In genomic region chr2:189661957-189662321, GRCh38 we compare ENCODE assay signal across 9 cellular contexts.
A peak's percentile ranks its signal among the peaks of the same experiment; 100 is the strongest.
DNase-seq lines count a peak whose midpoint lies in the region; ATAC-seq and TF ChIP-seq lines count a peak whose summit lies in the region.
"Had no signal": no experiment of that assay in that cellular context is flagged by ENCODE, and none has a peak within 500 bp of the region (broad histone marks: within the 10 kb centered on the region; RNA-seq: fewer than 3 reads in every experiment).

No MANE protein-coding gene starts in this region.

- no peak for DNase-seq in AG10803 (ENCODE audit: low read depth)
- DNase-seq in coronary artery (ENCODE audit: low spot score) = no peak
- no peak for DNase-seq in COLO668 (lab: John Stamatoyannopoulos, UW; ENCODE audit: unreplicated experiment)
- DNase-seq in stimulated activated CD4-positive, alpha-beta T cell treated with anti-CD3 and anti-CD28 coated beads, Interleukin-2, amount 100 ng/mL, for 48 hours = no peak
- no peak for DNase-seq in stimulated activated naive B cell treated with anti-CD40 and anti-IgM and Interleukin-4, amounts not matched to agents 10 μg/mL and 1 μg/mL and 100 μg/mL, for 72 hours
- no peak for DNase-seq in dedifferentiated amniotic fluid mesenchymal stem cell (ENCODE audit: extremely low spot score)

- H3K9me3 ChIP-seq in HUES6 (ENCODE audit: control insufficient read depth, insufficient read depth, low read depth, low read length) (no peaks in the 10 kb centered on the region), muscle layer of colon (ENCODE audit: low read length) (no peaks in the 10 kb centered on the region)

- peak overlapping the region; percentile 96 for H3K9ac ChIP-seq in HUES6 (ENCODE audit: low read length)
- peak overlapping the region; percentile 99 for H3K9ac ChIP-seq in muscle layer of colon (ENCODE audit: low read length)

- H3K27me3 Mint-ChIP-seq in stimulated activated naive B cell treated with anti-CD40 and anti-IgM and Interleukin-4, amounts not matched to agents 10 μg/mL and 1 μg/mL and 100 μg/mL, for 72 hours = no peaks in the 10 kb centered on the region
- H3K27me3 Mint-ChIP-seq: activated CD4-positive, alpha-beta T cell treated with anti-CD3 and anti-CD28 coated beads, Interleukin-2, amount 10 ng/mL, durations not matched to agents 24 days and 14 days had no signal

- peaks cover 14% of the 10 kb centered on the region for H3K36me3 ChIP-seq in HUES6 (ENCODE audit: control insufficient read depth, insufficient read depth, low read length)
- H3K36me3 ChIP-seq in muscle layer of colon (ENCODE audit: insufficient read depth, low read length) = peaks cover 11% of the 10 kb centered on the region

- ATAC-seq in stimulated activated naive B cell treated with anti-CD40 and anti-IgM and Interleukin-4, amounts not matched to agents 10 μg/mL and 1 μg/mL and 100 μg/mL, for 72 hours (replicated peaks) = no peak

- H3K4me1 ChIP-seq in HUES6 (ENCODE audit: control insufficient read depth, insufficient read depth, low read length) = peaks cover 11% of the 10 kb centered on the region; the same call in 1 of the 2 replicates
- peaks cover 24% of the 10 kb centered on the region for H3K4me1 ChIP-seq in muscle layer of colon (ENCODE audit: insufficient read depth, low read length)

- peaks cover 6 to 7% of the 10 kb centered on the region in 2 donors for H3K36me3 Mint-ChIP-seq in stimulated activated naive B cell treated with anti-CD40 and anti-IgM and Interleukin-4, amounts not matched to agents 10 μg/mL and 1 μg/mL and 100 μg/mL, for 72 hours

- H3K4me1 Mint-ChIP-seq in stimulated activated naive B cell treated with anti-CD40 and anti-IgM and Interleukin-4, amounts not matched to agents 10 μg/mL and 1 μg/mL and 100 μg/mL, for 72 hours = peaks cover 9 to 25% of the 10 kb centered on the region in 2 donors

- no peak overlapping the region for H3K27ac ChIP-seq in HUES6 (ENCODE audit: low read depth, low read length)
- H3K27ac ChIP-seq in coronary artery = peak overlapping the region; percentile 87 to 91
- H3K27ac ChIP-seq in muscle layer of colon (ENCODE audit: low read depth, low read length) = peak overlapping the region; percentile 99

- no peak overlapping the region for H3K27ac Mint-ChIP-seq in stimulated activated naive B cell treated with anti-CD40 and anti-IgM and Interleukin-4, amounts not matched to agents 10 μg/mL and 1 μg/mL and 100 μg/mL, for 72 hours
- H3K27ac Mint-ChIP-seq: activated CD4-positive, alpha-beta T cell treated with anti-CD3 and anti-CD28 coated beads, Interleukin-2, amount 10 ng/mL, durations not matched to agents 24 days and 14 days had no signal

- no peak overlapping the region for H3K4me3 Mint-ChIP-seq in stimulated activated naive B cell treated with anti-CD40 and anti-IgM and Interleukin-4, amounts not matched to agents 10 μg/mL and 1 μg/mL and 100 μg/mL, for 72 hours
- H3K4me3 Mint-ChIP-seq: activated CD4-positive, alpha-beta T cell treated with anti-CD3 and anti-CD28 coated beads, Interleukin-2, amount 10 ng/mL, durations not matched to agents 24 days and 14 days had no signal

- TF ChIP-seq CTCF in AG10803 (conservative IDR thresholded peaks at IDR 0.05; ENCODE audit: low read length) = no peak
- no peak for TF ChIP-seq CTCF in coronary artery (IDR thresholded peaks at IDR 0.05)

- H3K4me3 ChIP-seq in AG10803 (ENCODE audit: low read length) (peak overlapping the region; percentile 99), HUES6 (ENCODE audit: low read depth, low read length) (peak overlapping the region; percentile 91), coronary artery (peak overlapping the region; percentile 91), muscle layer of colon (ENCODE audit: low read depth in 1 of 2, low read length in 2 of 2) (peak overlapping the region; percentile 84 to 97)

- H3K27me3 ChIP-seq in HUES6 (ENCODE audit: control insufficient read depth, insufficient read depth, low read length) (no peaks in the 10 kb centered on the region), muscle layer of colon (ENCODE audit: control insufficient read depth in 1 of 2, insufficient read depth in 2 of 2, low read length in 2 of 2) (no peaks in the 10 kb centered on the region)

- H3K9me3 Mint-ChIP-seq in stimulated activated naive B cell treated with anti-CD40 and anti-IgM and Interleukin-4, amounts not matched to agents 10 μg/mL and 1 μg/mL and 100 μg/mL, for 72 hours = no peaks in the 10 kb centered on the region
- H3K9me3 Mint-ChIP-seq: activated CD4-positive, alpha-beta T cell treated with anti-CD3 and anti-CD28 coated beads, Interleukin-2, amount 10 ng/mL, durations not matched to agents 24 days and 14 days had no signal
